Comparison of ENCODE assay signal across 10 cellular contexts in genomic region chr11:28315440-28315839, GRCh38.
"Had no signal": no experiment of that assay in that cellular context is flagged by ENCODE, and none has a peak within 500 bp of the region (broad histone marks: within the 10 kb centered on the region; RNA-seq: fewer than 3 reads in every experiment).

No MANE protein-coding gene starts in this region.

- H3K27me3 Mint-ChIP-seq: IgD-negative memory B cell had no signal

- DNase-seq: GM23248, H9, HFFc6, Karpas-422, KBM-7 had no signal

- ATAC-seq: HCT116, HepG2 had no signal

- FAIRE-seq: H1, H54, HepG2 had no signal

- H3K9me3 Mint-ChIP-seq: H9, HFFc6 had no signal

- H3K4me3 ChIP-seq: GM23248 had no signal

- H3K27ac Mint-ChIP-seq: HFFc6, IgD-negative memory B cell had no signal

- H3K4me3 Mint-ChIP-seq: H9, HFFc6 had no signal

- H3K4me1 Mint-ChIP-seq: IgD-negative memory B cell had no signal
